9 cellular contexts compared by ENCODE assay signal in the genomic region with DNA sequence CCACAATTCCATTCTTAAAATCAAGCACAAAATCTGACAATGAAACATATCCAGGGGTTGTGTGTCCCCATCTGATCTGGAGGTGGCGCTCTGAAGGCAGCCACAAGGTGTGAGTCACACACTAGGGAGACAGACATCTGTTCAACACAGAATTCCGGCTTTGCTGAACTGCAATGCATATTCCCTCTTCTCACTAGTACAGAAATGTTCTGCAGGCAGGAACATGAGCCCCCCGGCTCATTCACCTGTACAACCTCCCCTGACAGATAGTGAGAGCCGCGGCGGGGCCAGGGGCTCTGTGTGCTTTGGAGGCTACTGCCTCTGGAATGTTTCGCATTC. TPM values are rescaled to one million over a fixed set of nuclear protein-coding genes. Genes with fewer than 3 reads are reported as not detected.
DNase-seq lines count a peak whose midpoint lies in the region; ATAC-seq and TF ChIP-seq lines count a peak whose summit lies in the region.
"Had no signal": no experiment of that assay in that cellular context is flagged by ENCODE, and none has a peak within 500 bp of the region (broad histone marks: within the 10 kb centered on the region; RNA-seq: fewer than 3 reads in every experiment).

No MANE protein-coding gene starts in this region.

- ATAC-seq in GM23338 (peak; percentile 33), GM21360 (IDR thresholded peaks at IDR 0.05; ENCODE audit: unreplicated experiment) (no peak), omental fat pad (ENCODE audit: low FRiP score) (no peak)

- no peak overlapping the region for H3K4me3 Mint-ChIP-seq in GM23338
- H3K4me3 Mint-ChIP-seq: immature natural killer cell had no signal

- H3K27ac ChIP-seq in GM23338 (ENCODE audit: low read depth) (no peak overlapping the region), WERI-Rb-1 (peak overlapping the region; percentile 70)

- DNase-seq in AG08396 (ENCODE audit: low spot score) (peak; percentile 80), GM23338 (ENCODE audit: low spot score) (peak; percentile 41), WERI-Rb-1 (peak; percentile 75), iris pigment epithelial cell (ENCODE audit: low read depth) (peak; percentile 80), SHP77 (lab: John Stamatoyannopoulos, UW) (no peak), omental fat pad (ENCODE audit: low spot score) (no peak), iPS-NIHi7 (ENCODE audit: extremely low spot score) (no peak)
- DNase-seq: immature natural killer cell had no signal

- no peak overlapping the region for H3K27ac Mint-ChIP-seq in GM23338

- H3F3A ChIP-seq in GM23338 (replicated peaks; ENCODE audit: low read depth), result no peaks in the 10 kb centered on the region

- H3K27me3 ChIP-seq in GM23338 (ENCODE audit: insufficient read depth) (no peaks in the 10 kb centered on the region), WERI-Rb-1 (ENCODE audit: insufficient read depth, low read depth, severe bottlenecking) (no peaks in the 10 kb centered on the region)

- H3K4me2 ChIP-seq in GM23338, result no peak overlapping the region

- H3K4me1 ChIP-seq in GM23338 (ENCODE audit: insufficient read depth), result no peaks in the 10 kb centered on the region

- H3K9me3 Mint-ChIP-seq in GM23338, result no peaks in the 10 kb centered on the region
- H3K9me3 Mint-ChIP-seq: immature natural killer cell had no signal

- no peak overlapping the region for H3K4me3 ChIP-seq in GM23338
- no peak overlapping the region for H3K4me3 ChIP-seq in WERI-Rb-1 (ENCODE audit: low read depth, low read length)

- H3K36me3 ChIP-seq in GM23338 (ENCODE audit: insufficient read depth) (peaks cover 22% of the 10 kb centered on the region), WERI-Rb-1 (peaks cover 58% of the 10 kb centered on the region)

- peak; percentile 61 to 67 for TF ChIP-seq CTCF in GM23338 (conservative IDR thresholded peaks at IDR 0.05; ENCODE audit: low read depth in 2 of 2)
- TF ChIP-seq CTCF in WERI-Rb-1 (IDR thresholded peaks at IDR 0.05; ENCODE audit: low read depth, low read length), result peak; percentile 84
- no peak for TF ChIP-seq CTCF in omental fat pad (IDR thresholded peaks at IDR 0.05)

- H3K36me3 Mint-ChIP-seq in GM23338 (ENCODE audit: low read depth), result peaks cover 74% of the 10 kb centered on the region

- no peaks in the 10 kb centered on the region; the same call in none of the 2 replicates for H4K20me1 ChIP-seq in GM23338 (replicated peaks; ENCODE audit: insufficient read depth)

- H3K9me2 ChIP-seq in GM23338 (ENCODE audit: insufficient read depth), result no peaks in the 10 kb centered on the region

- no peaks in the 10 kb centered on the region for H3K79me2 ChIP-seq in GM23338 (replicated peaks; ENCODE audit: insufficient read depth)

- H3K9me3 ChIP-seq in WERI-Rb-1 (ENCODE audit: severe bottlenecking), result no peaks in the 10 kb centered on the region

- H3K4me1 Mint-ChIP-seq in GM23338, result peaks cover 3% of the 10 kb centered on the region

- H3K27me3 Mint-ChIP-seq in GM23338 (ENCODE audit: insufficient read depth, low read depth, poor library complexity), result peaks cover 8% of the 10 kb centered on the region

- H2AFZ ChIP-seq in GM23338, result no peak overlapping the region

TF ChIP-seq in GM23338, 12 proteins besides CTCF, POLR2A, EP300 and RAD21 (continues in another document):
- TF ChIP-seq STAT1 (IDR thresholded peaks at IDR 0.05; ENCODE audit: unreplicated experiment) (no peak), ZNF114 (CRISPR knock-in tag; IDR thresholded peaks at IDR 0.05) (no peak), POLR2AphosphoS5 (IDR thresholded peaks at IDR 0.05; ENCODE audit: low read depth) (no peak), NANOG (IDR thresholded peaks at IDR 0.05; ENCODE audit: borderline replicate concordance) (no peak), ZNF331 (CRISPR knock-in tag; IDR thresholded peaks at IDR 0.05; ENCODE audit: low read depth) (no peak)
- TF ChIP-seq, protein P1, sequence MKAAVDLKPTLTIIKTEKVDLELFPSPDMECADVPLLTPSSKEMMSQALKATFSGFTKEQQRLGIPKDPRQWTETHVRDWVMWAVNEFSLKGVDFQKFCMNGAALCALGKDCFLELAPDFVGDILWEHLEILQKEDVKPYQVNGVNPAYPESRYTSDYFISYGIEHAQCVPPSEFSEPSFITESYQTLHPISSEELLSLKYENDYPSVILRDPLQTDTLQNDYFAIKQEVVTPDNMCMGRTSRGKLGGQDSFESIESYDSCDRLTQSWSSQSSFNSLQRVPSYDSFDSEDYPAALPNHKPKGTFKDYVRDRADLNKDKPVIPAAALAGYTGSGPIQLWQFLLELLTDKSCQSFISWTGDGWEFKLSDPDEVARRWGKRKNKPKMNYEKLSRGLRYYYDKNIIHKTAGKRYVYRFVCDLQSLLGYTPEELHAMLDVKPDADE (IDR thresholded peaks at IDR 0.05), result no peak
- TF ChIP-seq, protein P2, sequence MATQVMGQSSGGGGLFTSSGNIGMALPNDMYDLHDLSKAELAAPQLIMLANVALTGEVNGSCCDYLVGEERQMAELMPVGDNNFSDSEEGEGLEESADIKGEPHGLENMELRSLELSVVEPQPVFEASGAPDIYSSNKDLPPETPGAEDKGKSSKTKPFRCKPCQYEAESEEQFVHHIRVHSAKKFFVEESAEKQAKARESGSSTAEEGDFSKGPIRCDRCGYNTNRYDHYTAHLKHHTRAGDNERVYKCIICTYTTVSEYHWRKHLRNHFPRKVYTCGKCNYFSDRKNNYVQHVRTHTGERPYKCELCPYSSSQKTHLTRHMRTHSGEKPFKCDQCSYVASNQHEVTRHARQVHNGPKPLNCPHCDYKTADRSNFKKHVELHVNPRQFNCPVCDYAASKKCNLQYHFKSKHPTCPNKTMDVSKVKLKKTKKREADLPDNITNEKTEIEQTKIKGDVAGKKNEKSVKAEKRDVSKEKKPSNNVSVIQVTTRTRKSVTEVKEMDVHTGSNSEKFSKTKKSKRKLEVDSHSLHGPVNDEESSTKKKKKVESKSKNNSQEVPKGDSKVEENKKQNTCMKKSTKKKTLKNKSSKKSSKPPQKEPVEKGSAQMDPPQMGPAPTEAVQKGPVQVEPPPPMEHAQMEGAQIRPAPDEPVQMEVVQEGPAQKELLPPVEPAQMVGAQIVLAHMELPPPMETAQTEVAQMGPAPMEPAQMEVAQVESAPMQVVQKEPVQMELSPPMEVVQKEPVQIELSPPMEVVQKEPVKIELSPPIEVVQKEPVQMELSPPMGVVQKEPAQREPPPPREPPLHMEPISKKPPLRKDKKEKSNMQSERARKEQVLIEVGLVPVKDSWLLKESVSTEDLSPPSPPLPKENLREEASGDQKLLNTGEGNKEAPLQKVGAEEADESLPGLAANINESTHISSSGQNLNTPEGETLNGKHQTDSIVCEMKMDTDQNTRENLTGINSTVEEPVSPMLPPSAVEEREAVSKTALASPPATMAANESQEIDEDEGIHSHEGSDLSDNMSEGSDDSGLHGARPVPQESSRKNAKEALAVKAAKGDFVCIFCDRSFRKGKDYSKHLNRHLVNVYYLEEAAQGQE (IDR thresholded peaks at IDR 0.05; ENCODE audit: unreplicated experiment), result no peak

RNA-seq across cellular contexts. Expression of a gene that starts 41.9 kb away (rescaled TPM):
- 233 and 248 TPM in 2 replicates for total RNA-seq in GM23338 (2014; rRNA removed; shearing (Covaris generic))
- 90.9 and 93.2 TPM in 2 replicates for polyA plus RNA-seq in GM23338 (2016; fragmentation: Nextera tagmentation; extraction: Ambion mirVana)
- 100 to 1,000 TPM; 114 to 219 (median 135) TPM for total RNA-seq in omental fat pad

RNA-seq across cellular contexts. Expression of a gene that starts 53.4 kb away (rescaled TPM):
- total RNA-seq in GM23338 (2014; rRNA removed; shearing (Covaris generic)), result 0.21 TPM in 1 of 2 replicates, not detected in the other
- 0.17 and 0.40 TPM in 2 replicates for polyA plus RNA-seq in GM23338 (2016; fragmentation: Nextera tagmentation; extraction: Ambion mirVana)
- 1 to 10 TPM; 4.7 to 8.5 (median 7.3) TPM for total RNA-seq in omental fat pad

Comparison
In these comparisons a context has a peak if more than half of its experiments do, and no peak if none do; other contexts are left out.
1. DNase-seq: peak in AG08396 (single experiment), GM23338 (single experiment), WERI-Rb-1 (single experiment) and iris pigment epithelial cell (single experiment); none in SHP77 (0 of 2), omental fat pad (single experiment) and iPS-NIHi7 (single experiment).
2. CTCF ChIP-seq: peak in GM23338 (2 of 2) and WERI-Rb-1 (single experiment); none in omental fat pad (0 of 3).